ENCODE assay signal across 1 cellular context in genomic region chr14:104153399-104153765, GRCh38. TPM values are rescaled to one million over a fixed set of nuclear protein-coding genes. Genes with fewer than 3 reads are reported as not detected.
"Had no signal": no experiment of that assay in that cellular context is flagged by ENCODE, and none has a peak within 500 bp of the region (broad histone marks: within the 10 kb centered on the region; RNA-seq: fewer than 3 reads in every experiment).

No MANE protein-coding gene starts in this region.

RNA-seq across cellular contexts. Expression of gene KIF26A, which starts 15.0 kb away (rescaled TPM):
- total RNA-seq: GM23248 had no signal
- polyA plus RNA-seq: GM23248 had no signal
